In genomic region chr7:127393370-127394058, GRCh38 we compare ENCODE assay signal across 1 cellular context.
TF ChIP-seq lines count a peak whose summit lies in the region.

No MANE protein-coding gene starts in this region.

TF ChIP-seq in SK-N-SH, 30 proteins besides CTCF, POLR2A, EP300 and RAD21 (continued from another document):
- TF ChIP-seq IRF3 (IDR thresholded peaks at IDR 0.05; ENCODE audit: low read depth, low read length) (no peak), MAX (IDR thresholded peaks at IDR 0.05; ENCODE audit: low read depth) (no peak), FOXJ3 (CRISPR knock-in tag; IDR thresholded peaks at IDR 0.05) (no peak), MEF2A (IDR thresholded peaks at IDR 0.05; ENCODE audit: borderline replicate concordance, low read depth) (no peak), TEAD4 (IDR thresholded peaks at IDR 0.05; ENCODE audit: borderline replicate concordance, insufficient read depth) (no peak), ZBTB33 (IDR thresholded peaks at IDR 0.05; ENCODE audit: borderline replicate concordance, low read depth) (no peak), PBX3 (IDR thresholded peaks at IDR 0.05) (peak; percentile 1; the same call in 1 of the 2 replicates), TAF1 (IDR thresholded peaks at IDR 0.05; ENCODE audit: borderline replicate concordance, low read depth, low read length) (no peak), ELF1 (IDR thresholded peaks at IDR 0.05) (no peak), EZH2phosphoT487 (IDR thresholded peaks at IDR 0.05; ENCODE audit: borderline replicate concordance, low read depth) (no peak), NRF1 (IDR thresholded peaks at IDR 0.05; ENCODE audit: low read depth, low read length) (no peak)
